8 cellular contexts compared by ENCODE assay signal in the genomic region with DNA sequence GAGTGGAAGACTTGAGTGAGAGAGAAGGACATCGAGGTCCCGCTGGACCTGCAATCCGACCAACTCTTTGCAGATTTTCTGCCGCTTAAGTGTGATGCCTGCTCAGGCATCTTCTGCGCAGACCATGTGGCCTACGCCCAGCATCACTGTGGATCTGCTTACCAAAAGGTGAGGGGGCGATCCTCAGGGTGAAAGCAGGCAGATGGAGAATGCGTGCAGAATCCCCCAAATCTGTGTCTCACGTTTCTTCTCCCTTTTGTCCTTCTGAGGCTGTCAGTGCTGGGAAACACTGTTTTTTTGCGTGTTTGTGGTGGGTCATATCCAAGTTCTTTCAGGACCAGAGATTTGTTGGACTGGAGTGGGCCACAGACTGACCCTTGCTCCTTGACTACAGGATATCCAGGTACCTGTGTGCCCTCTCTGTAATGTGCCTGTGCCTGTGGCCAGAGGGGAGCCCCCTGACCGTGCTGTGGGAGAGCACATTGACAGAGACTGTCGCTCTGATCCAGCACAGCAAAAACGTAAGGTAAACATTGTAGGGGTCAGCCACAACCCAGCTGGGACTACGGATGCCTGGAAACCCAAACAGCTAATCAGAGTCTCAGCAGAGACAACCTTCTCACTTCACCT. TPM values are rescaled to one million over a fixed set of nuclear protein-coding genes. Genes with fewer than 3 reads are reported as not detected.
DNase-seq lines count a peak whose midpoint lies in the region; ATAC-seq, FAIRE-seq and TF ChIP-seq lines count a peak whose summit lies in the region.

No MANE protein-coding gene starts in this region.

- no peaks in the 10 kb centered on the region for H3K79me2 ChIP-seq in HCT116 (ENCODE audit: insufficient read depth, low read length)

- H3K9me3 Mint-ChIP-seq in activated naive CD4-positive, alpha-beta T cell treated with anti-CD3 and anti-CD28 coated beads, Interleukin-2, amount 50 U/mL, for 72 hours, result peaks cover 0 to 4% of the 10 kb centered on the region in 2 donors
- H3K9me3 Mint-ChIP-seq in stimulated activated effector memory CD8-positive, alpha-beta T cell treated with anti-CD3 and anti-CD28 coated beads, Interleukin-12 subunit alpha, Interleukin-12 subunit beta, amount 100 ng/mL, for 72 hours, result peaks cover 2% of the 10 kb centered on the region

- no peak for TF ChIP-seq RAD21 in HCT116 (IDR thresholded peaks at IDR 0.05; ENCODE audit: low read depth)

- peaks cover 0 to 14% of the 10 kb centered on the region in 2 donors for H3K36me3 Mint-ChIP-seq in activated naive CD4-positive, alpha-beta T cell treated with anti-CD3 and anti-CD28 coated beads, Interleukin-2, amount 50 U/mL, for 72 hours
- H3K36me3 Mint-ChIP-seq in stimulated activated effector memory CD8-positive, alpha-beta T cell treated with anti-CD3 and anti-CD28 coated beads, Interleukin-12 subunit alpha, Interleukin-12 subunit beta, amount 100 ng/mL, for 72 hours, result peaks cover 49% of the 10 kb centered on the region

- peaks cover 34% of the 10 kb centered on the region for H3K4me1 Mint-ChIP-seq in stimulated activated effector memory CD8-positive, alpha-beta T cell treated with anti-CD3 and anti-CD28 coated beads, Interleukin-12 subunit alpha, Interleukin-12 subunit beta, amount 100 ng/mL, for 72 hours

- H3K4me3 ChIP-seq in HCT116 (replicated peaks in 1 of 2; ENCODE audit: low read depth in 1 of 2, low read length in 2 of 2), result peak overlapping the region; percentile 67
- H3K4me3 ChIP-seq in iPS-11a (ENCODE audit: low read depth, low read length), result peak overlapping the region; percentile 63

- H3K4me1 ChIP-seq in HCT116 (ENCODE audit: control insufficient read depth in 1 of 2, insufficient read depth in 2 of 2, low read length in 2 of 2), result peaks cover 11 to 17% of the 10 kb centered on the region in 2 experiments

- no peak for DNase-seq in HCT116 (ENCODE audit: low read depth, low spot score)
- DNase-seq in activated naive CD4-positive, alpha-beta T cell treated with anti-CD3 and anti-CD28 coated beads, Interleukin-2, amount 50 U/mL, for 72 hours (ENCODE audit: low spot score in 2 of 2), result no peak
- no peak for DNase-seq in stimulated activated effector memory CD8-positive, alpha-beta T cell treated with anti-CD3 and anti-CD28 coated beads, Interleukin-12 subunit alpha, Interleukin-12 subunit beta, amount 100 ng/mL, for 72 hours (ENCODE audit: low spot score in 2 of 2)
- DNase-seq in NCI-H1417 treated with DMSO at 0.1 percent for 48 hours (lab: John Stamatoyannopoulos, UW), result no peak
- DNase-seq in urothelium cell line (ENCODE audit: low spot score), result no peak
- no peak for DNase-seq in effector CD8-positive, alpha-beta T cell (lab: John Stamatoyannopoulos, UW)

- RAD21 ChIA-PET in HCT116 (lab: Charles Lee; ENCODE audit: low non-redundant PET in 1 of 2, low total read pairs in 2 of 2, uncharacterized antibody in 2 of 2, unreplicated experiment in 2 of 2), result no interaction called here

- no peaks in the 10 kb centered on the region for H3K27me3 ChIP-seq in HCT116 (ENCODE audit: insufficient read depth, low read length)

- intact Hi-C loops in HCT116 (cut with micrococcal nuclease), result loop anchor here (2.0 kb wide), 1 partner anchor 31 kb away; the partner anchor contains the start of gene CNPPD1

- H3K9me2 ChIP-seq in HCT116 (ENCODE audit: insufficient read depth), result no peaks in the 10 kb centered on the region

- H2AFZ ChIP-seq in HCT116 (ENCODE audit: low read depth, low read length, poor library complexity, severe bottlenecking), result no peak overlapping the region

- peaks cover 10 to 13% of the 10 kb centered on the region in 2 experiments; a peak in 3 of 4 replicates for H3K36me3 ChIP-seq in HCT116 (ENCODE audit: control insufficient read depth in 1 of 2, insufficient read depth in 2 of 2, low read length in 2 of 2)

- TF ChIP-seq POLR2A in HCT116 (IDR thresholded peaks at IDR 0.05; ENCODE audit: borderline replicate concordance, extremely low read depth, insufficient read depth, insufficient read length), result no peak

- H3K27ac Mint-ChIP-seq in activated naive CD4-positive, alpha-beta T cell treated with anti-CD3 and anti-CD28 coated beads, Interleukin-2, amount 50 U/mL, for 72 hours, result peak overlapping the region; percentile 9 to 72
- H3K27ac Mint-ChIP-seq in stimulated activated effector memory CD8-positive, alpha-beta T cell treated with anti-CD3 and anti-CD28 coated beads, Interleukin-12 subunit alpha, Interleukin-12 subunit beta, amount 100 ng/mL, for 72 hours, result no peak overlapping the region

- no peaks in the 10 kb centered on the region for H4K20me1 ChIP-seq in HCT116 (ENCODE audit: insufficient read depth)

- H3K27ac ChIP-seq in HCT116 (ENCODE audit: low read depth, low read length), result peak overlapping the region; percentile 63

- CTCF ChIA-PET in HCT116 (lab: Charles Lee), result interaction anchor here (1.1 to 1.7 kb wide), 2 partner anchors 11 to 15 kb away, joined by 4 to 5 read pairs; partner anchors contain the start of gene ABCB6

- peak overlapping the region; percentile 94 for H3K4me2 ChIP-seq in HCT116 (ENCODE audit: low read length)

- H3K4me3 Mint-ChIP-seq in stimulated activated effector memory CD8-positive, alpha-beta T cell treated with anti-CD3 and anti-CD28 coated beads, Interleukin-12 subunit alpha, Interleukin-12 subunit beta, amount 100 ng/mL, for 72 hours, result peak overlapping the region; percentile 78

- POLR2A ChIA-PET in HCT116 (lab: Charles Lee), result interaction anchor here (0.8 to 2.2 kb wide), 4 partner anchors 10 to 42 kb away, joined by 4 to 18 read pairs (median 8); partner anchors contain the start of genes ANKZF1 and ATG9A

- no peak for FAIRE-seq in urothelium cell line (lab: Jason Lieb, UNC)

- TF ChIP-seq CTCF in HCT116 (IDR thresholded peaks at IDR 0.05 in 2 of 3, conservative IDR thresholded peaks at IDR 0.05 in 1 of 3; ENCODE audit: borderline replicate concordance in 1 of 3, insufficient read depth in 1 of 3, low read depth in 2 of 3, low read length in 2 of 3), result no peak

- BruUV-seq in HCT116 (replicated peaks; lab: Mats Ljungman, UMichigan), result TSS peak; percentile 83

- peaks cover 0 to 9% of the 10 kb centered on the region in 2 experiments; a peak in 2 of 4 replicates for H3K9me3 ChIP-seq in HCT116 (ENCODE audit: control insufficient read depth in 1 of 2, insufficient read depth in 1 of 2, low read depth in 1 of 2, low read length in 2 of 2)

- peak overlapping the region; percentile 77 for H3K9ac ChIP-seq in HCT116 (ENCODE audit: low read length)

- ATAC-seq in HCT116, result peak; percentile 5
- ATAC-seq in activated naive CD4-positive, alpha-beta T cell treated with anti-CD3 and anti-CD28 coated beads, Interleukin-2, amount 50 U/mL, for 72 hours, result no peak
- ATAC-seq in stimulated activated effector memory CD8-positive, alpha-beta T cell treated with anti-CD3 and anti-CD28 coated beads, Interleukin-12 subunit alpha, Interleukin-12 subunit beta, amount 100 ng/mL, for 72 hours, result peak; percentile 0
- ATAC-seq in HG02642 (IDR thresholded peaks at IDR 0.05; ENCODE audit: poor library complexity, unreplicated experiment), result no peak

TF ChIP-seq in HCT116, 20 proteins besides CTCF, POLR2A, EP300 and RAD21 (continues in another document):
- TF ChIP-seq CBX3 (IDR thresholded peaks at IDR 0.05; ENCODE audit: low read depth) (no peak), FOSL1 (IDR thresholded peaks at IDR 0.05; ENCODE audit: low read depth) (no peak), YY1 (IDR thresholded peaks at IDR 0.05; ENCODE audit: extremely low read depth, insufficient replicate concordance, low read depth, low read length) (no peak), ELF1 (IDR thresholded peaks at IDR 0.05; ENCODE audit: borderline replicate concordance, low read depth) (no peak), CEBPB (IDR thresholded peaks at IDR 0.05; ENCODE audit: low read depth) (no peak), POLR2AphosphoS5 (IDR thresholded peaks at IDR 0.05; ENCODE audit: low read depth, low read length) (no peak), SRF (IDR thresholded peaks at IDR 0.05; ENCODE audit: low read depth) (no peak)
- TF ChIP-seq, protein P1, sequence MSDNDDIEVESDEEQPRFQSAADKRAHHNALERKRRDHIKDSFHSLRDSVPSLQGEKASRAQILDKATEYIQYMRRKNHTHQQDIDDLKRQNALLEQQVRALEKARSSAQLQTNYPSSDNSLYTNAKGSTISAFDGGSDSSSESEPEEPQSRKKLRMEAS (IDR thresholded peaks at IDR 0.05), result no peak
- TF ChIP-seq, protein P2, sequence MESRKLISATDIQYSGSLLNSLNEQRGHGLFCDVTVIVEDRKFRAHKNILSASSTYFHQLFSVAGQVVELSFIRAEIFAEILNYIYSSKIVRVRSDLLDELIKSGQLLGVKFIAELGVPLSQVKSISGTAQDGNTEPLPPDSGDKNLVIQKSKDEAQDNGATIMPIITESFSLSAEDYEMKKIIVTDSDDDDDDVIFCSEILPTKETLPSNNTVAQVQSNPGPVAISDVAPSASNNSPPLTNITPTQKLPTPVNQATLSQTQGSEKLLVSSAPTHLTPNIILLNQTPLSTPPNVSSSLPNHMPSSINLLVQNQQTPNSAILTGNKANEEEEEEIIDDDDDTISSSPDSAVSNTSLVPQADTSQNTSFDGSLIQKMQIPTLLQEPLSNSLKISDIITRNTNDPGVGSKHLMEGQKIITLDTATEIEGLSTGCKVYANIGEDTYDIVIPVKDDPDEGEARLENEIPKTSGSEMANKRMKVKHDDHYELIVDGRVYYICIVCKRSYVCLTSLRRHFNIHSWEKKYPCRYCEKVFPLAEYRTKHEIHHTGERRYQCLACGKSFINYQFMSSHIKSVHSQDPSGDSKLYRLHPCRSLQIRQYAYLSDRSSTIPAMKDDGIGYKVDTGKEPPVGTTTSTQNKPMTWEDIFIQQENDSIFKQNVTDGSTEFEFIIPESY (IDR thresholded peaks at IDR 0.05; ENCODE audit: extremely low read depth, insufficient replicate concordance, low read length), result no peak

RNA-seq across cellular contexts. Expression of gene ZFAND2B, which starts 0.8 kb away (rescaled TPM):
- 31.4 TPM for total RNA-seq in HCT116 (2021; ENCODE audit: unreplicated experiment)
- polyA plus RNA-seq in HCT116 (2012), result 35.6 and 40.9 TPM in 2 replicates
- 10 to 100 TPM; 25.6 to 66.5 TPM for total RNA-seq in activated naive CD4-positive, alpha-beta T cell treated with anti-CD3 and anti-CD28 coated beads, Interleukin-2, amount 50 U/mL, for 72 hours

RNA-seq across cellular contexts. Expression of gene ABCB6, which starts 11.4 kb away (rescaled TPM):
- total RNA-seq in HCT116 (2021; ENCODE audit: unreplicated experiment), result 24.5 TPM
- 29.5 and 30.3 TPM in 2 replicates for polyA plus RNA-seq in HCT116 (2012)
- 10 to 100 TPM; 27.8 to 46.2 TPM for total RNA-seq in activated naive CD4-positive, alpha-beta T cell treated with anti-CD3 and anti-CD28 coated beads, Interleukin-2, amount 50 U/mL, for 72 hours

RNA-seq across cellular contexts. Expression of gene ATG9A, which starts 22.1 kb away (rescaled TPM):
- total RNA-seq in HCT116 (2021; ENCODE audit: unreplicated experiment), result 51.8 TPM
- polyA plus RNA-seq in HCT116 (2012), result 56.2 and 59.5 TPM in 2 replicates
- 10 to 100 TPM; 49.1 to 80.6 TPM for total RNA-seq in activated naive CD4-positive, alpha-beta T cell treated with anti-CD3 and anti-CD28 coated beads, Interleukin-2, amount 50 U/mL, for 72 hours

RNA-seq across cellular contexts. Expression of gene ANKZF1, which starts 22.2 kb away (rescaled TPM):
- 64.7 TPM for total RNA-seq in HCT116 (2021; ENCODE audit: unreplicated experiment)
- 55.8 and 69.3 TPM in 2 replicates for polyA plus RNA-seq in HCT116 (2012)
- 100 to 1,000 TPM; 168 to 178 TPM for total RNA-seq in activated naive CD4-positive, alpha-beta T cell treated with anti-CD3 and anti-CD28 coated beads, Interleukin-2, amount 50 U/mL, for 72 hours

RNA-seq across cellular contexts. Expression of gene RETREG2, which starts 29.3 kb away (rescaled TPM):
- 63.7 TPM for total RNA-seq in HCT116 (2021; ENCODE audit: unreplicated experiment)
- polyA plus RNA-seq in HCT116 (2012), result 63.7 and 64.1 TPM in 2 replicates
- 100 to 1,000 TPM in 1 of 2 donors, 10 to 100 TPM in 1; 93.0 to 120 TPM for total RNA-seq in activated naive CD4-positive, alpha-beta T cell treated with anti-CD3 and anti-CD28 coated beads, Interleukin-2, amount 50 U/mL, for 72 hours

Comparison
In these comparisons a context has a peak if more than half of its experiments do, and no peak if none do; other contexts are left out.
1. ATAC-seq: peak in HCT116 (single experiment) and stimulated activated effector memory CD8-positive, alpha-beta T cell treated with anti-CD3 and anti-CD28 coated beads, Interleukin-12 subunit alpha, Interleukin-12 subunit beta, amount 100 ng/mL, for 72 hours (single experiment); none in activated naive CD4-positive, alpha-beta T cell treated with anti-CD3 and anti-CD28 coated beads, Interleukin-2, amount 50 U/mL, for 72 hours (0 of 2) and HG02642 (single experiment).